ENCODE assay signal across 1 cellular context in the genomic region with DNA sequence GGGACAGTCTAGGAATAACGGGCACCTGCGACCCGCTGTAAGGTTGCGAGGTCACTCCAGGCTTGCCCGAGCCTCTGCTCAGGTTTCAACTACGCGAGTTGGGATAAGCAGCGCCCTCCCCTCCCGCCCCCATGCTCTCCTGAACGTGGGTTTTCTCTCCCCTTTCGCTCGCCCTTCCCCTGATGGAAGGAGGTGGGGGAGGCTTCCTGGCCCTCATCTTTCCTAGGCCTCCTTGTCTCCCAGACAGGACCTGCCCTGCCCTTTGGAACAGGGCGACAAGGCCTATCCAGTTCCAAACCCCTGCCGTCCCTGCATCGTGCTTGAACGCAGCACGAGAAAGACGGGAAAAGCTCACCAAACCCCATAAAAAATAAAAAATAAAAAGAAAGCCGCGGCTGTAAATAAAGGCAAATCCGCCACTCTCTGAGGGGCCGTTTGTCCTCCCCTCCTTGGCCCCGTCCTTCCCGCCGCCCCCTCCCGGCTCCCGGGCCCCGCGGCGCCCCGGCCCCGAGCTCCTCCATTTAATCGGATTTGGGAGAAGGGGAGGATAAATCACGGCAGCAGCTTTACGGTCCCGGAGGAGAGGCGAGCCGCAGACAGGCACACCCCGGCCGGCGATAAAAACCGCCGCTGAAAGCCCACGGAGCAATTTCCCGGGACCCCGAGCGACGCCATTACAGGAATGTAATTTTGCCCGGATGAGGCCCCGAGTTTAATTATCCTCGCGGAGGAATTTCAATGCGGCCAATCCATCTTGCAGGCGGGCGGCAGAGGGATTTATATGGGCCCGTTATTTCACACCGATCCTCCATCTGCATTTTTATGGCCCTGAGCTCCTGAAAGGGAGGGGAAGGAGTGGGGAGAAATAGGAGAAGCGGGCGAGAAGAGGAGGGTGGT.
TF ChIP-seq lines count a peak whose summit lies in the region.

No MANE protein-coding gene starts in this region.

TF ChIP-seq in K562, 482 proteins besides CTCF, POLR2A, EP300 and RAD21:
- 0 out of 2 replicates have a peak, but pooled peaks have one; percentile 4 for TF ChIP-seq KAT7 (CRISPR knock-in tag; IDR thresholded peaks at IDR 0.05; ENCODE audit: borderline replicate concordance)
- no peak for TF ChIP-seq SMARCC2 (IDR thresholded peaks at IDR 0.05; ENCODE audit: low read depth)
- TF ChIP-seq, protein P1, sequence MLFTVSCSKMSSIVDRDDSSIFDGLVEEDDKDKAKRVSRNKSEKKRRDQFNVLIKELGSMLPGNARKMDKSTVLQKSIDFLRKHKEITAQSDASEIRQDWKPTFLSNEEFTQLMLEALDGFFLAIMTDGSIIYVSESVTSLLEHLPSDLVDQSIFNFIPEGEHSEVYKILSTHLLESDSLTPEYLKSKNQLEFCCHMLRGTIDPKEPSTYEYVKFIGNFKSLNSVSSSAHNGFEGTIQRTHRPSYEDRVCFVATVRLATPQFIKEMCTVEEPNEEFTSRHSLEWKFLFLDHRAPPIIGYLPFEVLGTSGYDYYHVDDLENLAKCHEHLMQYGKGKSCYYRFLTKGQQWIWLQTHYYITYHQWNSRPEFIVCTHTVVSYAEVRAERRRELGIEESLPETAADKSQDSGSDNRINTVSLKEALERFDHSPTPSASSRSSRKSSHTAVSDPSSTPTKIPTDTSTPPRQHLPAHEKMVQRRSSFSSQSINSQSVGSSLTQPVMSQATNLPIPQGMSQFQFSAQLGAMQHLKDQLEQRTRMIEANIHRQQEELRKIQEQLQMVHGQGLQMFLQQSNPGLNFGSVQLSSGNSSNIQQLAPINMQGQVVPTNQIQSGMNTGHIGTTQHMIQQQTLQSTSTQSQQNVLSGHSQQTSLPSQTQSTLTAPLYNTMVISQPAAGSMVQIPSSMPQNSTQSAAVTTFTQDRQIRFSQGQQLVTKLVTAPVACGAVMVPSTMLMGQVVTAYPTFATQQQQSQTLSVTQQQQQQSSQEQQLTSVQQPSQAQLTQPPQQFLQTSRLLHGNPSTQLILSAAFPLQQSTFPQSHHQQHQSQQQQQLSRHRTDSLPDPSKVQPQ (CRISPR knock-in tag; IDR thresholded peaks at IDR 0.05; ENCODE audit: borderline replicate concordance), result no peak
- TF ChIP-seq, protein P2, sequence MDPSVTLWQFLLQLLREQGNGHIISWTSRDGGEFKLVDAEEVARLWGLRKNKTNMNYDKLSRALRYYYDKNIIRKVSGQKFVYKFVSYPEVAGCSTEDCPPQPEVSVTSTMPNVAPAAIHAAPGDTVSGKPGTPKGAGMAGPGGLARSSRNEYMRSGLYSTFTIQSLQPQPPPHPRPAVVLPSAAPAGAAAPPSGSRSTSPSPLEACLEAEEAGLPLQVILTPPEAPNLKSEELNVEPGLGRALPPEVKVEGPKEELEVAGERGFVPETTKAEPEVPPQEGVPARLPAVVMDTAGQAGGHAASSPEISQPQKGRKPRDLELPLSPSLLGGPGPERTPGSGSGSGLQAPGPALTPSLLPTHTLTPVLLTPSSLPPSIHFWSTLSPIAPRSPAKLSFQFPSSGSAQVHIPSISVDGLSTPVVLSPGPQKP (CRISPR knock-in tag; IDR thresholded peaks at IDR 0.05), result no peak
TF ChIP-seq in K562: peak in this region for 1.
